In the genomic region with DNA sequence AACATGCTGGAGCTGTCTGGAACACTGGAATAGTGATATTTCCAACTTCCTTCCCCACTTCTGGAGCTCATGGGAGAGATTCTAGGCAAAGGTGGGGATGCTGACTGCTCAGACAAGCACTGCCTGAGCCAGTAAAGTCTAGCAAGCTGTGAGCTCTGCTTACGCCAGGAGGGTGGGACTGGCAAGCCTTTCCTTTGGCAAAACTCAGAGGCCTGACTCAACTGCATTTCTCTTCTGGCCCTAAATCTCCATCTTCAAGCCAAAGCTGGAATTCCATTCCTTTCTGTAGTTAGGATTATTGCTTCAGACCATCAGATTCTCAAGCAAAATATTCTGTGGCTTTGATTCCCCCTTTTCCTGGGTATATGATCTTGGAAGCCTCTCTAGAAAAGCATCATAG, we compare ENCODE assay signal across 18 cellular contexts. TPM values are rescaled to one million over a fixed set of nuclear protein-coding genes. Genes with fewer than 3 reads are reported as not detected.
DNase-seq lines count a peak whose midpoint lies in the region; ATAC-seq and TF ChIP-seq lines count a peak whose summit lies in the region.
"Had no signal": no experiment of that assay in that cellular context is flagged by ENCODE, and none has a peak within 500 bp of the region (broad histone marks: within the 10 kb centered on the region; RNA-seq: fewer than 3 reads in every experiment).

No MANE protein-coding gene starts in this region.

- peaks cover 0 to 11% of the 10 kb centered on the region in 2 donors for H3K4me1 ChIP-seq in ascending aorta
- H3K4me1 ChIP-seq in aorta (ENCODE audit: control insufficient read depth in 1 of 2, insufficient read depth in 2 of 2, low read length in 2 of 2), result no peaks in the 10 kb centered on the region

- DNase-seq in ascending aorta (ENCODE audit: low spot score in 2 of 2) (peak in 1 of 2 donors; percentile 82), fibroblast of the conjunctiva (ENCODE audit: low read depth) (peak; percentile 34), omental fat pad (ENCODE audit: low spot score) (no peak), aorta (peak; percentile 75 to 83), SKM-1 (lab: John Stamatoyannopoulos, UW; ENCODE audit: unreplicated experiment) (no peak)
- no peak for DNase-seq in naive thymus-derived CD8-positive, alpha-beta T cell
- no peak for DNase-seq in activated CD8-positive, alpha-beta T cell treated with anti-CD3 and anti-CD28 coated beads for 36 hours
- DNase-seq: activated CD4-positive, alpha-beta T cell treated with anti-CD3 and anti-CD28 coated beads for 36 hours; activated naive CD8-positive, alpha-beta T cell treated with anti-CD3 and anti-CD28 coated beads for 36 hours; CD4-positive, alpha-beta T cell; KG1; NCI-H1417; NK-92 treated with Interleukin-12 subunit alpha and Interleukin-12 subunit beta, amount 100 ng/mL, for 24 hours; SHP77 treated with DMSO at 0.1 percent for 48 hours; T-helper 2 cell had no signal

- H3K27ac ChIP-seq in ascending aorta (peak overlapping the region; percentile 56 to 61), aorta (ENCODE audit: low read depth in 1 of 2, low read length in 2 of 2) (no peak overlapping the region)

- POLR2A ChIA-PET in naive thymus-derived CD8-positive, alpha-beta T cell (lab: Charles Lee), result no interaction called here
- POLR2A ChIA-PET in activated CD8-positive, alpha-beta T cell treated with anti-CD3 and anti-CD28 coated beads for 36 hours (lab: Charles Lee), result interaction anchor here (0.9 to 1.6 kb wide), 2 partner anchors 9 to 10 kb away, joined by 5 to 6 read pairs; no protein-coding TSS in a partner anchor

- intact Hi-C loops in ascending aorta (cut with DNase I), result no loop called here
- intact Hi-C loops in aorta (cut with DNase I), result no loop called here
- intact Hi-C loops in activated CD8-positive, alpha-beta T cell treated with anti-CD3 and anti-CD28 coated beads for 36 hours (cut with micrococcal nuclease), result no loop called here

- H3K4me3 ChIP-seq in ascending aorta (no peak overlapping the region), aorta (ENCODE audit: low read length in 2 of 2) (no peak overlapping the region)

- H3K4me1 Mint-ChIP-seq in naive thymus-derived CD8-positive, alpha-beta T cell, result peaks cover 0 to 11% (median 2%) of the 10 kb centered on the region in 4 donors
- peaks cover 12% of the 10 kb centered on the region for H3K4me1 Mint-ChIP-seq in activated CD8-positive, alpha-beta T cell treated with anti-CD3 and anti-CD28 coated beads for 36 hours (ENCODE audit: low read depth)
- H3K4me1 Mint-ChIP-seq: activated CD4-positive, alpha-beta T cell treated with anti-CD3 and anti-CD28 coated beads for 36 hours had no signal

- CTCF ChIA-PET in activated CD8-positive, alpha-beta T cell treated with anti-CD3 and anti-CD28 coated beads for 36 hours (lab: Charles Lee), result interaction anchor here (0.8 to 3.2 kb wide), 3 partner anchors 10 to 45 kb away, joined by 4 to 18 read pairs (median 4); no protein-coding TSS in a partner anchor

- TF ChIP-seq CTCF in ascending aorta (IDR thresholded peaks at IDR 0.05) (no peak), omental fat pad (IDR thresholded peaks at IDR 0.05) (no peak)
- TF ChIP-seq CTCF in activated CD8-positive, alpha-beta T cell treated with anti-CD3 and anti-CD28 coated beads for 36 hours (IDR thresholded peaks at IDR 0.05), result no peak

- H3K4me3 Mint-ChIP-seq in naive thymus-derived CD8-positive, alpha-beta T cell, result no peak overlapping the region
- H3K4me3 Mint-ChIP-seq in activated CD8-positive, alpha-beta T cell treated with anti-CD3 and anti-CD28 coated beads for 36 hours, result no peak overlapping the region
- H3K4me3 Mint-ChIP-seq: activated CD4-positive, alpha-beta T cell treated with anti-CD3 and anti-CD28 coated beads for 36 hours; activated naive CD8-positive, alpha-beta T cell treated with anti-CD3 and anti-CD28 coated beads for 36 hours; CD4-positive, alpha-beta T cell; memory B cell; stimulated activated memory B cell treated with anti-CD40 and anti-IgM and Interleukin-4, amounts not matched to agents 10 μg/mL and 1 μg/mL and 100 μg/mL, for 72 hours had no signal

- no peaks in the 10 kb centered on the region for H3K27me3 ChIP-seq in ascending aorta
- no peaks in the 10 kb centered on the region for H3K27me3 ChIP-seq in aorta (ENCODE audit: control insufficient read depth in 1 of 2, insufficient read depth in 2 of 2, low read length in 1 of 2)

- 5 to 7% methylated on average over 1 of the region's 1 CpG for WGBS in aorta, 2 donors

- ATAC-seq in omental fat pad (ENCODE audit: low FRiP score), result peak; percentile 92
- ATAC-seq in aorta (ENCODE audit: low FRiP score), result peak; percentile 86
- no peak for ATAC-seq in naive thymus-derived CD8-positive, alpha-beta T cell
- ATAC-seq in activated CD8-positive, alpha-beta T cell treated with anti-CD3 and anti-CD28 coated beads for 36 hours, result no peak
- ATAC-seq: activated CD4-positive, alpha-beta T cell treated with anti-CD3 and anti-CD28 coated beads for 36 hours; stimulated activated memory B cell treated with anti-CD40 and anti-IgM and Interleukin-4, amounts not matched to agents 10 μg/mL and 1 μg/mL and 100 μg/mL, for 72 hours had no signal

- no peaks in the 10 kb centered on the region for H3K9me3 Mint-ChIP-seq in naive thymus-derived CD8-positive, alpha-beta T cell
- no peaks in the 10 kb centered on the region for H3K9me3 Mint-ChIP-seq in activated CD8-positive, alpha-beta T cell treated with anti-CD3 and anti-CD28 coated beads for 36 hours
- H3K9me3 Mint-ChIP-seq: activated naive CD8-positive, alpha-beta T cell treated with anti-CD3 and anti-CD28 coated beads for 36 hours; CD4-positive, alpha-beta T cell; memory B cell; stimulated activated memory B cell treated with anti-CD40 and anti-IgM and Interleukin-4, amounts not matched to agents 10 μg/mL and 1 μg/mL and 100 μg/mL, for 72 hours had no signal

- peaks cover 4 to 10% (median 7%) of the 10 kb centered on the region in 5 donors for H3K27me3 Mint-ChIP-seq in naive thymus-derived CD8-positive, alpha-beta T cell
- H3K27me3 Mint-ChIP-seq in activated CD8-positive, alpha-beta T cell treated with anti-CD3 and anti-CD28 coated beads for 36 hours, result peaks cover 2% of the 10 kb centered on the region
- H3K27me3 Mint-ChIP-seq: memory B cell had no signal

- H3K9me3 ChIP-seq in ascending aorta, result no peaks in the 10 kb centered on the region
- H3K9me3 ChIP-seq in aorta (ENCODE audit: control insufficient read depth, low read length), result no peaks in the 10 kb centered on the region

- no peak overlapping the region for H3K27ac Mint-ChIP-seq in naive thymus-derived CD8-positive, alpha-beta T cell
- H3K27ac Mint-ChIP-seq in activated CD8-positive, alpha-beta T cell treated with anti-CD3 and anti-CD28 coated beads for 36 hours, result no peak overlapping the region
- H3K27ac Mint-ChIP-seq: activated CD4-positive, alpha-beta T cell treated with anti-CD3 and anti-CD28 coated beads for 36 hours; activated naive CD8-positive, alpha-beta T cell treated with anti-CD3 and anti-CD28 coated beads for 36 hours; CD4-positive, alpha-beta T cell; memory B cell had no signal

- H3K36me3 Mint-ChIP-seq in naive thymus-derived CD8-positive, alpha-beta T cell, result no peaks in the 10 kb centered on the region
- no peaks in the 10 kb centered on the region for H3K36me3 Mint-ChIP-seq in activated CD8-positive, alpha-beta T cell treated with anti-CD3 and anti-CD28 coated beads for 36 hours (ENCODE audit: low read depth)
- H3K36me3 Mint-ChIP-seq: activated naive CD8-positive, alpha-beta T cell treated with anti-CD3 and anti-CD28 coated beads for 36 hours; memory B cell; stimulated activated memory B cell treated with anti-CD40 and anti-IgM and Interleukin-4, amounts not matched to agents 10 μg/mL and 1 μg/mL and 100 μg/mL, for 72 hours had no signal

- H3K36me3 ChIP-seq in ascending aorta, result no peaks in the 10 kb centered on the region
- no peaks in the 10 kb centered on the region for H3K36me3 ChIP-seq in aorta (ENCODE audit: control insufficient read depth in 1 of 2, insufficient read depth in 2 of 2, low read length in 1 of 2)

RNA-seq across cellular contexts. Expression of a gene that starts 20.3 kb away (rescaled TPM):
- total RNA-seq in ascending aorta (not detected), omental fat pad (1 to 10 TPM in 3 of 4 donors, not detected in 1; 1.4 to 4.0 (median 3.0) TPM), aorta (under 1 TPM in 1 of 2 donors, not detected in 1; 0.60 TPM)
- polyA plus RNA-seq in aorta, result not detected
- total RNA-seq in naive thymus-derived CD8-positive, alpha-beta T cell, result not detected
- polyA plus RNA-seq in naive thymus-derived CD8-positive, alpha-beta T cell, result not detected
- total RNA-seq in activated CD8-positive, alpha-beta T cell treated with anti-CD3 and anti-CD28 coated beads for 36 hours, result not detected
- total RNA-seq: activated CD4-positive, alpha-beta T cell treated with anti-CD3 and anti-CD28 coated beads for 36 hours; activated naive CD8-positive, alpha-beta T cell treated with anti-CD3 and anti-CD28 coated beads for 36 hours; CD4-positive, alpha-beta T cell had no signal

RNA-seq across cellular contexts. Expression of a gene that starts 25.6 kb away (rescaled TPM):
- total RNA-seq in ascending aorta, result not detected
- 1 to 10 TPM in 1 of 4 donors, under 1 TPM in 2, not detected in 1; 0.28 to 5.0 (median 0.94) TPM for total RNA-seq in omental fat pad
- total RNA-seq in aorta, result under 1 TPM in 1 of 2 donors, not detected in 1; 0.84 TPM
- polyA plus RNA-seq in aorta, result not detected
- not detected for total RNA-seq in naive thymus-derived CD8-positive, alpha-beta T cell
- polyA plus RNA-seq in naive thymus-derived CD8-positive, alpha-beta T cell, result not detected
- total RNA-seq in activated CD8-positive, alpha-beta T cell treated with anti-CD3 and anti-CD28 coated beads for 36 hours, result under 1 TPM; 0.11 to 0.22 TPM
- total RNA-seq: activated CD4-positive, alpha-beta T cell treated with anti-CD3 and anti-CD28 coated beads for 36 hours; CD4-positive, alpha-beta T cell; skeletal muscle tissue had no signal

RNA-seq across cellular contexts. Expression of a gene that starts 55.9 kb away (rescaled TPM):
- 44.9 TPM for total RNA-seq in ascending aorta
- 100 to 1,000 TPM in 1 of 4 donors, 10 to 100 TPM in 3; 70.0 to 126 (median 78.3) TPM for total RNA-seq in omental fat pad
- total RNA-seq in aorta, result 10 to 100 TPM; 60.7 to 68.7 TPM
- 10 to 100 TPM; 82.8 to 90.3 TPM for polyA plus RNA-seq in aorta
- 100 to 1,000 TPM; 132 to 143 TPM for total RNA-seq in naive thymus-derived CD8-positive, alpha-beta T cell
- polyA plus RNA-seq in naive thymus-derived CD8-positive, alpha-beta T cell, result 100 to 1,000 TPM; 146 to 151 (median 147) TPM
- 10 to 100 TPM; 49.2 to 54.1 TPM for total RNA-seq in activated CD8-positive, alpha-beta T cell treated with anti-CD3 and anti-CD28 coated beads for 36 hours

Comparison
In these comparisons a context has a peak if more than half of its experiments do, and no peak if none do; other contexts are left out.
1. DNase-seq: peak in fibroblast of the conjunctiva (single experiment) and aorta (2 of 2); none in omental fat pad (single experiment), naive thymus-derived CD8-positive, alpha-beta T cell (0 of 10), activated CD8-positive, alpha-beta T cell treated with anti-CD3 and anti-CD28 coated beads for 36 hours (single experiment) and SKM-1 (single experiment).
2. H3K27ac ChIP-seq: peak in ascending aorta (2 of 2); none in aorta (0 of 2).
3. ATAC-seq: peak in omental fat pad (single experiment) and aorta (single experiment); none in naive thymus-derived CD8-positive, alpha-beta T cell (0 of 2) and activated CD8-positive, alpha-beta T cell treated with anti-CD3 and anti-CD28 coated beads for 36 hours (single experiment).